ENCODE assay signal across 1 cellular context in the genomic region with DNA sequence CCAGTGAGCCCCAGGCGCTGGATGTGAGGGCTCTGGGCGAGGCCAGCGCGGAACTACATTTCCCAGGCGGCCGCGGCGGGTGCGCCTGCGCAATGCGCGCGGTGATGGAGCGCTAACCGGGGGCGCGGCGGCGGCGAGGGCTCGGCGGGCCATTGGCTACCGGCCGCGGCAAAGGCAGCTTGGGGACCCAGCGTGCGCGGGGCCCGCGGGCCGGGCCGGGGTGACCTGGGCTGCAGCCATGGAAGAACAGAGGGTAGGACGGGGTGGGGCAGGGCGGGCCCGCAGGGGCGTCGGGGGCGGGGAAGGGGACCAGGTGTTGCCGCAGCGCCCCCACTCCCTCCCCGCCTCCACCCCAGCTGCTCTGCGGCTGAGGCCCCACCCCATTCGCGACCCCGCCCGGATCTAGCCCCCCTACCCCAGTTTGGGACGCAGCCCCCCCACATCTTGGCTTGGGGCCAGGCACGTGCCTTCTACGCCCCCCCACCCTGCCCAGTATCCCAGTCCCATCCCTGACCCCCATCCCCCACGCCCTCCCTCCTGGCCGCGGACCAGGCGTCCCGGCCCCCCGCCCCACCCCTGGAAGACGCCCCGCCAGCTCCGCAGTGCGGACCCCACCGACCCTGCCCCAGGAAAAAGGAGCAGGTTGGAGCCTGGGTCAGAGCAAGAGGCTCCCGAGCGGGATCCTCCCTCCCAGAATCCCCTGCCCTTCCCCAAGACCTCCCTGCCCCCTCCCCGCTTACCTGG.
A peak's percentile ranks its signal among the peaks of the same experiment; 100 is the strongest.
TF ChIP-seq lines count a peak whose summit lies in the region.

A gene (plus strand): TSS at position 90 of the 744 bp plus-strand sequence. CDS start 149 bp downstream, at position 239.

TF ChIP-seq in H1, 55 proteins besides CTCF, POLR2A, EP300 and RAD21 (continued from another document):
- peak; percentile 59 for TF ChIP-seq TAF1 (IDR thresholded peaks at IDR 0.05; ENCODE audit: low read depth, low read length)
- TF ChIP-seq, protein P1, sequence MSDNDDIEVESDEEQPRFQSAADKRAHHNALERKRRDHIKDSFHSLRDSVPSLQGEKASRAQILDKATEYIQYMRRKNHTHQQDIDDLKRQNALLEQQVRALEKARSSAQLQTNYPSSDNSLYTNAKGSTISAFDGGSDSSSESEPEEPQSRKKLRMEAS (IDR thresholded peaks at IDR 0.05), result peak; percentile 29; the same call in 1 of the 2 replicates
- TF ChIP-seq SIN3A (conservative IDR thresholded peaks at IDR 0.05 in 1 of 2, IDR thresholded peaks at IDR 0.05 in 1 of 2; ENCODE audit: low read depth in 1 of 2, low read length in 2 of 2), result peak in 1 of 2 experiments; percentile 38; a peak in 1 of 4 replicates
- 0 out of 2 replicates have a peak, but pooled peaks have one; percentile 19 for TF ChIP-seq YY1 (IDR thresholded peaks at IDR 0.05; ENCODE audit: low read depth, low read length)
- no peak for TF ChIP-seq HDAC6 (IDR thresholded peaks at IDR 0.05; ENCODE audit: low read depth, low read length)
TF ChIP-seq in H1: peak in this region for 7.
